1 cellular context compared by ENCODE assay signal in genomic region chr10:52308251-52309031, GRCh38.
TF ChIP-seq lines count a peak whose summit lies in the region.

No MANE protein-coding gene starts in this region.

TF ChIP-seq in HepG2, 621 proteins besides CTCF, POLR2A, EP300 and RAD21 (continued from another document and continues in another):
- no peak for TF ChIP-seq ZBTB44 (CRISPR knock-in tag; IDR thresholded peaks at IDR 0.05)
- TF ChIP-seq SATB2 (CRISPR knock-in tag; IDR thresholded peaks at IDR 0.05), result peak; percentile 81; the same call in 1 of the 2 replicates
- TF ChIP-seq ZNF354B (CRISPR knock-in tag; IDR thresholded peaks at IDR 0.05), result no peak
- TF ChIP-seq PRDM15 (CRISPR knock-in tag; IDR thresholded peaks at IDR 0.05), result no peak
- TF ChIP-seq HINFP (CRISPR knock-in tag; IDR thresholded peaks at IDR 0.05; ENCODE audit: low read depth), result peak; percentile 88
- no peak for TF ChIP-seq BRF2 (CRISPR knock-in tag; IDR thresholded peaks at IDR 0.05)
- no peak for TF ChIP-seq SAFB2 (CRISPR knock-in tag; IDR thresholded peaks at IDR 0.05; ENCODE audit: borderline replicate concordance, low read depth)
- TF ChIP-seq ZBTB21 (CRISPR knock-in tag; IDR thresholded peaks at IDR 0.05), result no peak
- TF ChIP-seq ZNF260 (CRISPR knock-in tag; IDR thresholded peaks at IDR 0.05; ENCODE audit: borderline replicate concordance, low read depth), result no peak
- TF ChIP-seq BATF2 (CRISPR knock-in tag; IDR thresholded peaks at IDR 0.05), result no peak
- TF ChIP-seq PAX8 (CRISPR knock-in tag; IDR thresholded peaks at IDR 0.05; ENCODE audit: borderline replicate concordance), result no peak
- TF ChIP-seq STAG1 (CRISPR knock-in tag; IDR thresholded peaks at IDR 0.05), result peak; percentile 97
- TF ChIP-seq SALL1 (CRISPR knock-in tag; IDR thresholded peaks at IDR 0.05), result peak; percentile 61; the same call in 1 of the 2 replicates
- TF ChIP-seq MTERF4 (CRISPR knock-in tag; IDR thresholded peaks at IDR 0.05), result peak; percentile 69
- TF ChIP-seq ZMAT5 (CRISPR knock-in tag; IDR thresholded peaks at IDR 0.05; ENCODE audit: borderline replicate concordance, low read depth), result no peak
- no peak for TF ChIP-seq ZNF121 (CRISPR knock-in tag; IDR thresholded peaks at IDR 0.05)
- peak; percentile 92 for TF ChIP-seq MYPOP (CRISPR knock-in tag; IDR thresholded peaks at IDR 0.05)
- peak; percentile 34; the same call in 1 of the 2 replicates for TF ChIP-seq ARID5B (CRISPR knock-in tag; IDR thresholded peaks at IDR 0.05)
- no peak for TF ChIP-seq ZNF777 (CRISPR knock-in tag; IDR thresholded peaks at IDR 0.05)
- peak; percentile 90 for TF ChIP-seq NRL (CRISPR knock-in tag; IDR thresholded peaks at IDR 0.05; ENCODE audit: borderline replicate concordance)
- TF ChIP-seq MEIS2 (CRISPR knock-in tag; IDR thresholded peaks at IDR 0.05), result peak; percentile 58; the same call in 1 of the 2 replicates
- TF ChIP-seq ZNF362 (CRISPR knock-in tag; IDR thresholded peaks at IDR 0.05; ENCODE audit: borderline replicate concordance), result no peak
- no peak for TF ChIP-seq JUN (CRISPR knock-in tag; IDR thresholded peaks at IDR 0.05)
- no peak for TF ChIP-seq HNRNPH1 (optimal IDR thresholded peaks at IDR 0.05; ENCODE audit: low read depth, low read length)
- no peak for TF ChIP-seq CREBL2 (CRISPR knock-in tag; IDR thresholded peaks at IDR 0.05; ENCODE audit: borderline replicate concordance)
- TF ChIP-seq MTA3 (CRISPR knock-in tag; IDR thresholded peaks at IDR 0.05), result no peak
- TF ChIP-seq RBM39 (IDR thresholded peaks at IDR 0.05; ENCODE audit: low read depth, low read length, poor library complexity, severe bottlenecking), result peak; percentile 69
- no peak; the same call in 1 of the 2 replicates for TF ChIP-seq E2F5 (CRISPR knock-in tag; conservative IDR thresholded peaks at IDR 0.05)
- TF ChIP-seq DNMT3B (CRISPR knock-in tag; conservative IDR thresholded peaks at IDR 0.05), result no peak
- TF ChIP-seq HNRNPK (IDR thresholded peaks at IDR 0.05; ENCODE audit: low read depth, low read length, poor library complexity, severe bottlenecking), result no peak
- 0 out of 2 replicates have a peak, but pooled peaks have one; percentile 46 for TF ChIP-seq ZNF557 (CRISPR knock-in tag; IDR thresholded peaks at IDR 0.05)
- TF ChIP-seq TBX2 (CRISPR knock-in tag; IDR thresholded peaks at IDR 0.05; ENCODE audit: borderline replicate concordance), result peak; percentile 94
- no peak for TF ChIP-seq ZNF672 (CRISPR knock-in tag; IDR thresholded peaks at IDR 0.05)
- TF ChIP-seq ZNF720 (CRISPR knock-in tag; IDR thresholded peaks at IDR 0.05), result no peak
- TF ChIP-seq ZNF510 (CRISPR knock-in tag; IDR thresholded peaks at IDR 0.05; ENCODE audit: low read depth), result no peak
- TF ChIP-seq IRX3 (CRISPR knock-in tag; IDR thresholded peaks at IDR 0.05; ENCODE audit: borderline replicate concordance, low read depth), result no peak
- no peak for TF ChIP-seq ZNF234 (CRISPR knock-in tag; conservative IDR thresholded peaks at IDR 0.05)
- no peak for TF ChIP-seq ZNF710 (CRISPR knock-in tag; IDR thresholded peaks at IDR 0.05; ENCODE audit: borderline replicate concordance)
- no peak for TF ChIP-seq ZBTB1 (CRISPR knock-in tag; IDR thresholded peaks at IDR 0.05; ENCODE audit: borderline replicate concordance)
- TF ChIP-seq ZNF224 (CRISPR knock-in tag; IDR thresholded peaks at IDR 0.05), result no peak
